In the genomic region with DNA sequence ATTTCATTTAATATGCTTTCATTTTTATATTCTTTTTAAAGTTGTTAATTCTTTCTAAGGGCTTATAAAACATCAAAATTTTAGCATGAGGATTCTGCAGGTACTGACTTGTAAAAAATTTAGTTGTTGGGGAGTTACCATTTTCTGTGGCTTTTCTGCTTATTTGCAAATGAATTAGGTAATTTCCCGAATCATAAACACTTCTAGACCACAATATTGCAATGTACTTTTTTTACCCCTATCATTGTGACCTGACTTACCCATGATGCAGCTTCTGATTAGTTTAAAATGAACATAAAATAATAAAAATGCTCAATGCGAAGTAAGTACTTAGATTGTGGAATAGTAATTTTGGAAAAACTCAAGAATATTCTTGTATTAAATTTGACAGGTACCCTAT, we compare ENCODE assay signal across 20 cellular contexts. TPM values are rescaled to one million over a fixed set of nuclear protein-coding genes. Genes with fewer than 3 reads are reported as not detected.
DNase-seq lines count a peak whose midpoint lies in the region; ATAC-seq and TF ChIP-seq lines count a peak whose summit lies in the region.
"Had no signal": no experiment of that assay in that cellular context is flagged by ENCODE, and none has a peak within 500 bp of the region (broad histone marks: within the 10 kb centered on the region; RNA-seq: fewer than 3 reads in every experiment).

No MANE protein-coding gene starts in this region.

- peak overlapping the region; percentile 47 for H3K27ac ChIP-seq in HL-60 (replicated peaks)
- H3K27ac ChIP-seq: esophagus squamous epithelium, ovary had no signal

- no peaks in the 10 kb centered on the region for H3K27me3 Mint-ChIP-seq in T-helper 2 cell treated with Interferon-gamma antibody and Interleukin-4, amounts not matched to agents 5 μg/mL and 100 μg/mL, for 36 hours (ENCODE audit: low read depth)
- H3K27me3 Mint-ChIP-seq in osteocyte (ENCODE audit: unreplicated experiment): no peaks in the 10 kb centered on the region
- H3K27me3 Mint-ChIP-seq: activated B cell treated with CpG ODN at 0.5 μM for 24 hours had no signal

- no peaks in the 10 kb centered on the region for H3K9me3 Mint-ChIP-seq in T-helper 2 cell treated with Interferon-gamma antibody and Interleukin-4, amounts not matched to agents 5 μg/mL and 100 μg/mL, for 36 hours
- H3K9me3 Mint-ChIP-seq in osteocyte (ENCODE audit: unreplicated experiment): no peaks in the 10 kb centered on the region
- H3K9me3 Mint-ChIP-seq: activated B cell treated with CpG ODN at 0.5 μM for 24 hours; T-helper 1 cell treated with Interleukin-12 subunit alpha and Interleukin-12 subunit beta and Interleukin-4 antibody, amounts not matched to agents 30 μg/mL and 1 μg/mL, for 36 hours had no signal

- TF ChIP-seq CTCF in HL-60 (IDR thresholded peaks at IDR 0.05; ENCODE audit: insufficient read depth, low read length) (no peak), osteocyte (IDR thresholded peaks at IDR 0.05) (no peak)

- peak overlapping the region; percentile 17 for H3K4me3 Mint-ChIP-seq in T-helper 2 cell treated with Interferon-gamma antibody and Interleukin-4, amounts not matched to agents 5 μg/mL and 100 μg/mL, for 36 hours
- no peak overlapping the region for H3K4me3 Mint-ChIP-seq in osteocyte (ENCODE audit: unreplicated experiment)
- H3K4me3 Mint-ChIP-seq: activated B cell treated with CpG ODN at 0.5 μM for 24 hours had no signal

- H3K4me1 Mint-ChIP-seq in T-helper 2 cell treated with Interferon-gamma antibody and Interleukin-4, amounts not matched to agents 5 μg/mL and 100 μg/mL, for 36 hours (ENCODE audit: low read depth): peaks cover 31% of the 10 kb centered on the region
- H3K4me1 Mint-ChIP-seq in osteocyte (ENCODE audit: unreplicated experiment): peaks cover 5% of the 10 kb centered on the region

- DNase-seq in AML-193 (lab: John Stamatoyannopoulos, UW): peak; percentile 5 to 23
- no peak for DNase-seq in HL-60 (ENCODE audit: low read depth in 1 of 2, low spot score in 1 of 2)
- no peak for DNase-seq in T-helper 2 cell treated with Interferon-gamma antibody and Interleukin-4, amounts not matched to agents 5 μg/mL and 100 μg/mL, for 36 hours (ENCODE audit: low spot score)
- no peak for DNase-seq in osteocyte (ENCODE audit: extremely low spot score, unreplicated experiment)
- DNase-seq in stimulated activated CD4-positive, alpha-beta T cell treated with anti-CD3 and anti-CD28 coated beads, Interleukin-12 subunit alpha, Interleukin-12 subunit beta, amount 100 ng/mL, for 4 hours: no peak
- DNase-seq in activated naive CD4-positive, alpha-beta T cell treated with anti-CD3 and anti-CD28 coated beads, Interleukin-2, amount 50 U/mL, for 16 hours: no peak
- DNase-seq: ACHN; activated B cell treated with CpG ODN at 0.5 μM for 24 hours; amniotic stem cell; esophagus squamous epithelium; glutamatergic neuron; GOT3; IMR-90; NCI-H2029; ovary; stimulated activated CD4-positive, alpha-beta T cell treated with anti-CD3 and anti-CD28 coated beads, Interleukin-1b, Interleukin-23, amount 100 ng/mL, for 48 hours had no signal

- ATAC-seq in GM18502 (IDR thresholded peaks at IDR 0.05; ENCODE audit: poor library complexity, unreplicated experiment) (peak; percentile 41), HG03457 (IDR thresholded peaks at IDR 0.05; ENCODE audit: unreplicated experiment) (no peak)

- H3K4me3 ChIP-seq in HL-60 (replicated peaks; ENCODE audit: insufficient read depth, low read length): no peak overlapping the region
- H3K4me3 ChIP-seq: esophagus squamous epithelium, mucosa of descending colon, ovary had no signal

- no peaks in the 10 kb centered on the region for H3K27me3 ChIP-seq in HL-60 (ENCODE audit: insufficient read depth, poor library complexity, severe bottlenecking)
- H3K27me3 ChIP-seq: esophagus squamous epithelium, ovary had no signal

- H3K27ac Mint-ChIP-seq in T-helper 2 cell treated with Interferon-gamma antibody and Interleukin-4, amounts not matched to agents 5 μg/mL and 100 μg/mL, for 36 hours: no peak overlapping the region
- no peak overlapping the region for H3K27ac Mint-ChIP-seq in osteocyte (ENCODE audit: unreplicated experiment)
- H3K27ac Mint-ChIP-seq: activated B cell treated with CpG ODN at 0.5 μM for 24 hours had no signal

- H3K36me3 Mint-ChIP-seq in T-helper 2 cell treated with Interferon-gamma antibody and Interleukin-4, amounts not matched to agents 5 μg/mL and 100 μg/mL, for 36 hours (ENCODE audit: low read depth): peaks cover 4% of the 10 kb centered on the region
- peaks cover 4% of the 10 kb centered on the region for H3K36me3 Mint-ChIP-seq in osteocyte (ENCODE audit: unreplicated experiment)

RNA-seq across cellular contexts. Expression of a gene that starts 11.4 kb away (rescaled TPM):
- total RNA-seq in osteocyte: 13.9 and 17.0 TPM in 2 replicates

RNA-seq across cellular contexts. Expression of a gene that starts 12.6 kb away (rescaled TPM):
- 83.0 and 91.7 TPM in 2 replicates for total RNA-seq in osteocyte

Comparison
In these comparisons a context has a peak if more than half of its experiments do, and no peak if none do; other contexts are left out.
1. DNase-seq: peak in AML-193 (2 of 2); none in HL-60 (0 of 2), T-helper 2 cell treated with Interferon-gamma antibody and Interleukin-4, amounts not matched to agents 5 μg/mL and 100 μg/mL, for 36 hours (single experiment), osteocyte (single experiment), stimulated activated CD4-positive, alpha-beta T cell treated with anti-CD3 and anti-CD28 coated beads, Interleukin-12 subunit alpha, Interleukin-12 subunit beta, amount 100 ng/mL, for 4 hours (single experiment) and activated naive CD4-positive, alpha-beta T cell treated with anti-CD3 and anti-CD28 coated beads, Interleukin-2, amount 50 U/mL, for 16 hours (single experiment).